In the genomic region with DNA sequence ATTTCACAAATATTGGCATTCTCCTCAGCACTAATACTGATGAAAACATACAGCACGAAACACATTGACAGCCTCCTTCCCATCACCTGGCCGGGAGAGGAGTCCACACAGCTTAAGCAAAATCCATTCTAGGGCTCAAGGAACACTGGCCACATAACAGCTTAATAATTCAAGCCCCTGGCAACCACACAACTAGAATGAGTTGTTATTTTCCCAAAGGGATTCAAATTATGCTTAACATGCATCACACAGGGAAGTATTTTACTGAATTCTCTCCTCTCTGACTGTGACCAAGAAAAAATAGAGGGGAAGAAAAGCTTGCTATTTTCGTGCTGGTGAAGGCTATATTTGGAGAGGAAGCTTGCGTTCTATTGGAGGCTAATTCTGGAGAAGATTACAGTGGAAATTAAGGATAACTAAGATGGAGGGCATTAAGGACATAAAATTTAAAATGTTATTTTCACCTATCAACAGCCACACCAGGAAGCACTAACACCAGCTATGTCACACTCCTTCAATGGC, we compare ENCODE assay signal across 19 cellular contexts.
"Had no signal": no experiment of that assay in that cellular context is flagged by ENCODE, and none has a peak within 500 bp of the region (broad histone marks: within the 10 kb centered on the region; RNA-seq: fewer than 3 reads in every experiment).

No MANE protein-coding gene starts in this region.

- H3K4me1 Mint-ChIP-seq: activated naive CD8-positive, alpha-beta T cell treated with anti-CD3 and anti-CD28 coated beads, Interleukin-2, amount 10 ng/mL, durations not matched to agents 7 days and 5 days; central memory CD8-positive, alpha-beta T cell; neural crest cell; T-cell had no signal

- DNase-seq: activated CD4-positive, alpha-beta memory T cell treated with anti-CD3 and anti-CD28 coated beads for 36 hours; activated naive CD8-positive, alpha-beta T cell treated with anti-CD3 and anti-CD28 coated beads, Interleukin-2, amount 10 ng/mL, durations not matched to agents 7 days and 5 days; effector memory CD8-positive, alpha-beta T cell; foreskin keratinocyte; heart left ventricle; islet precursor cell; left ventricle myocardium inferior; mesendoderm; pancreas; retina; stimulated activated CD4-positive, alpha-beta T cell treated with anti-CD3 and anti-CD28 coated beads, Interleukin-4, amount 100 ng/mL, for 4 hours; T-cell had no signal

- H3K4me1 ChIP-seq: foreskin keratinocyte, heart left ventricle, left ventricle myocardium inferior, pancreas, tibial nerve, vagina had no signal

- H3K36me3 Mint-ChIP-seq: T-cell had no signal

- H3K36me3 ChIP-seq: heart left ventricle, left ventricle myocardium inferior, pancreas, tibial nerve, vagina had no signal

- ATAC-seq: effector memory CD8-positive, alpha-beta T cell; foreskin keratinocyte; pancreas; T-cell had no signal

- H3K4me3 Mint-ChIP-seq: activated CD4-positive, alpha-beta memory T cell treated with anti-CD3 and anti-CD28 coated beads for 36 hours; activated naive CD8-positive, alpha-beta T cell treated with anti-CD3 and anti-CD28 coated beads, Interleukin-2, amount 10 ng/mL, durations not matched to agents 7 days and 5 days; central memory CD8-positive, alpha-beta T cell; dendritic cell treated with granulocyte-macrophage colony-stimulating factor and Interleukin-4, amounts not matched to agents 40 ng/mL and 50 ng/mL, for 4 days; effector memory CD8-positive, alpha-beta T cell; neural crest cell; T-cell had no signal

- H3K4me3 ChIP-seq: heart left ventricle, left ventricle myocardium inferior, pancreas, skin epidermis, tibial nerve, vagina had no signal

- H3K27me3 ChIP-seq: foreskin keratinocyte, heart left ventricle, pancreas, tibial nerve, vagina had no signal

- H3K27ac ChIP-seq: foreskin keratinocyte, left ventricle myocardium inferior, pancreas, skin epidermis, tibial nerve, vagina, VCaP had no signal

- H3K27ac Mint-ChIP-seq: activated CD4-positive, alpha-beta memory T cell treated with anti-CD3 and anti-CD28 coated beads for 36 hours; activated naive CD8-positive, alpha-beta T cell treated with anti-CD3 and anti-CD28 coated beads, Interleukin-2, amount 10 ng/mL, durations not matched to agents 7 days and 5 days; dendritic cell treated with granulocyte-macrophage colony-stimulating factor and Interleukin-4, amounts not matched to agents 40 ng/mL and 50 ng/mL, for 4 days; effector memory CD8-positive, alpha-beta T cell; T-cell had no signal

- H3K27me3 Mint-ChIP-seq: dendritic cell treated with granulocyte-macrophage colony-stimulating factor and Interleukin-4, amounts not matched to agents 40 ng/mL and 50 ng/mL, for 4 days; T-cell had no signal

- H3K9me3 ChIP-seq: pancreas, vagina had no signal
